Comparison of ENCODE assay signal across 12 cellular contexts in genomic region chr2:10083692-10084566, GRCh38. TPM values are rescaled to one million over a fixed set of nuclear protein-coding genes. Genes with fewer than 3 reads are reported as not detected.
DNase-seq lines count a peak whose midpoint lies in the region; ATAC-seq and TF ChIP-seq lines count a peak whose summit lies in the region.
"Had no signal": no experiment of that assay in that cellular context is flagged by ENCODE, and none has a peak within 500 bp of the region (broad histone marks: within the 10 kb centered on the region; RNA-seq: fewer than 3 reads in every experiment).

No MANE protein-coding gene starts in this region.

- H3K9me2 ChIP-seq in OCI-LY7 (ENCODE audit: insufficient read depth, low read length): no peaks in the 10 kb centered on the region

- peaks cover 52% of the 10 kb centered on the region for H3K4me1 ChIP-seq in OCI-LY7 (ENCODE audit: insufficient read depth, low read length, poor library complexity, severe bottlenecking)

- BruUV-seq in OCI-LY7 (replicated peaks; lab: Mats Ljungman, UMichigan): no TSS peak
- no TSS peak for BruUV-seq in Calu3 (replicated peaks; lab: Mats Ljungman, UMichigan)

- no peaks in the 10 kb centered on the region for H3K9me3 ChIP-seq in OCI-LY7 (ENCODE audit: low read length)

- intact Hi-C loops in OCI-LY7 (cut with micrococcal nuclease; ENCODE audit: unreplicated experiment) (no loop called here), Calu3 (cut with micrococcal nuclease; ENCODE audit: unreplicated experiment) (no loop called here)

- peaks cover 50% of the 10 kb centered on the region for H3K27me3 Mint-ChIP-seq in Calu3 (ENCODE audit: unreplicated experiment)

- no peak overlapping the region for H3K4me3 ChIP-seq in OCI-LY7 (ENCODE audit: low read depth, low read length, poor library complexity, severe bottlenecking)

- peak overlapping the region; percentile 57 for H3K4me2 ChIP-seq in OCI-LY7 (ENCODE audit: low read length)

- H2AFZ ChIP-seq in OCI-LY7 (ENCODE audit: low read length): peak overlapping the region; percentile 41; the same call in 1 of the 2 replicates

- no peak overlapping the region for H3K4me3 Mint-ChIP-seq in Calu3 (ENCODE audit: low read depth, unreplicated experiment)
- H3K4me3 Mint-ChIP-seq: T-helper 2 cell treated with Interferon-gamma antibody and Interleukin-4, amounts not matched to agents 5 μg/mL and 100 μg/mL, for 36 hours had no signal

- TF ChIP-seq POLR2A in GM19099 (IDR thresholded peaks at IDR 0.05; ENCODE audit: extremely low read depth, insufficient read length, low read depth): peak; percentile 80

- no peak for TF ChIP-seq CTCF in OCI-LY7 (conservative IDR thresholded peaks at IDR 0.05; ENCODE audit: low read length)
- TF ChIP-seq CTCF in Calu3 (IDR thresholded peaks at IDR 0.05; ENCODE audit: unreplicated experiment): no peak

- DNase-seq in DMS53 (lab: John Stamatoyannopoulos, UW): peak; percentile 10
- DNase-seq in OCI-LY7 (ENCODE audit: low spot score): peak; percentile 27
- no peak for DNase-seq in cerebellum (ENCODE audit: low spot score)
- no peak for DNase-seq in Calu3
- DNase-seq in NCI-H187 treated with DMSO at 0.1 percent for 48 hours (lab: John Stamatoyannopoulos, UW): no peak
- DNase-seq in NCI-H1048 (lab: John Stamatoyannopoulos, UW): no peak
- DNase-seq: foreskin fibroblast had no signal

- CTCF ChIA-PET in OCI-LY7 (lab: Charles Lee; ENCODE audit: unreplicated experiment): interaction anchor here (2.2 kb wide), 1 partner anchor 10 kb away, joined by 7 read pairs; no protein-coding TSS in a partner anchor
- CTCF ChIA-PET in Calu3 (lab: Charles Lee): interaction anchor here (1.8 kb wide), 1 partner anchor 13 kb away, joined by 23 read pairs; no protein-coding TSS in a partner anchor

- H4K20me1 ChIP-seq in OCI-LY7 (ENCODE audit: insufficient read depth, low read length): no peaks in the 10 kb centered on the region

- H3K27ac Mint-ChIP-seq in Calu3 (ENCODE audit: unreplicated experiment): no peak overlapping the region
- H3K27ac Mint-ChIP-seq: T-helper 2 cell treated with Interferon-gamma antibody and Interleukin-4, amounts not matched to agents 5 μg/mL and 100 μg/mL, for 36 hours had no signal

- peak overlapping the region; percentile 72 for H3K27ac ChIP-seq in OCI-LY7 (ENCODE audit: low read depth, low read length, poor library complexity, severe bottlenecking)

- POLR2A ChIA-PET in OCI-LY7 (lab: Charles Lee): interaction anchor here (1.2 to 1.9 kb wide), 8 partner anchors 10 to 46 kb away, joined by 3 to 9 read pairs (median 6); no protein-coding TSS in a partner anchor

- no peaks in the 10 kb centered on the region for H3K79me2 ChIP-seq in OCI-LY7 (ENCODE audit: insufficient read depth, low read depth, low read length)

- no peaks in the 10 kb centered on the region for H3K36me3 ChIP-seq in OCI-LY7 (ENCODE audit: insufficient read depth, low read length)

- peak; percentile 42 for ATAC-seq in HG02981 (IDR thresholded peaks at IDR 0.05; ENCODE audit: unreplicated experiment)
- ATAC-seq: sciatic nerve had no signal

- H3K9me3 Mint-ChIP-seq in Calu3 (ENCODE audit: low read depth, unreplicated experiment): no peaks in the 10 kb centered on the region
- H3K9me3 Mint-ChIP-seq: T-helper 2 cell treated with Interferon-gamma antibody and Interleukin-4, amounts not matched to agents 5 μg/mL and 100 μg/mL, for 36 hours had no signal

- H3K4me1 Mint-ChIP-seq in Calu3 (ENCODE audit: low read depth, unreplicated experiment): peaks cover 49% of the 10 kb centered on the region

- H3K36me3 Mint-ChIP-seq in Calu3 (ENCODE audit: insufficient read depth, unreplicated experiment): peaks cover 4% of the 10 kb centered on the region

RNA-seq across cellular contexts. Expression of gene CYS1, which starts 3.7 kb away (rescaled TPM):
- total RNA-seq in OCI-LY7 (2014; rRNA removed; shearing (Covaris generic)): not detected in 2 replicates
- total RNA-seq in OCI-LY7 (2022) (0.17 and 0.68 TPM in 2 replicates), cerebellum (0.45 TPM), Calu3 (2022) (4.8 and 10.0 TPM in 2 replicates)
- total RNA-seq: lung microvascular endothelial cell had no signal

RNA-seq across cellular contexts. Expression of gene RRM2, which starts 38.6 kb away (rescaled TPM):
- 181 and 222 TPM in 2 replicates for total RNA-seq in OCI-LY7 (2014; rRNA removed; shearing (Covaris generic))
- 313 and 324 TPM in 2 replicates for total RNA-seq in OCI-LY7 (2022)
- total RNA-seq in cerebellum: 18.6 TPM
- total RNA-seq in Calu3 (2022): 154 and 168 TPM in 2 replicates

RNA-seq across cellular contexts. Expression of gene KLF11, which starts 40.6 kb away (rescaled TPM):
- total RNA-seq in OCI-LY7 (2014; rRNA removed; shearing (Covaris generic)): 6.3 and 6.5 TPM in 2 replicates
- 14.9 and 15.8 TPM in 2 replicates for total RNA-seq in OCI-LY7 (2022)
- total RNA-seq in cerebellum: 10.7 TPM
- 6.9 and 10.5 TPM in 2 replicates for total RNA-seq in Calu3 (2022)

Comparison
In these comparisons a context has a peak if more than half of its experiments do, and no peak if none do; other contexts are left out.
1. DNase-seq: peak in DMS53 (single experiment) and OCI-LY7 (single experiment); none in cerebellum (single experiment), Calu3 (single experiment), NCI-H187 treated with DMSO at 0.1 percent for 48 hours (single experiment) and NCI-H1048 (single experiment).